31 cellular contexts compared by ENCODE assay signal in genomic region chr17:37429039-37429438, GRCh38. TPM values are rescaled to one million over a fixed set of nuclear protein-coding genes. Genes with fewer than 3 reads are reported as not detected.
DNase-seq lines count a peak whose midpoint lies in the region; ATAC-seq and TF ChIP-seq lines count a peak whose summit lies in the region.
"Had no signal": no experiment of that assay in that cellular context is flagged by ENCODE, and none has a peak within 500 bp of the region (broad histone marks: within the 10 kb centered on the region; RNA-seq: fewer than 3 reads in every experiment).

No MANE protein-coding gene starts in this region.

- H3K4me2 ChIP-seq in smooth muscle cell: no peak overlapping the region
- H3K4me2 ChIP-seq: BLaER1 had no signal

- no peak for TF ChIP-seq POLR2A in gastrocnemius medialis (IDR thresholded peaks at IDR 0.05)

- CTCF ChIA-PET in activated naive CD4-positive, alpha-beta T cell treated with anti-CD3 and anti-CD28 coated beads, Interleukin-2, amount 10 ng/mL, durations not matched to agents 7 days and 5 days (lab: Charles Lee): interaction anchor here (1.1 kb wide), 1 partner anchor 56 kb away, joined by 3 read pairs; no protein-coding TSS in a partner anchor
- CTCF ChIA-PET in activated CD4-positive, alpha-beta memory T cell treated with anti-CD3 and anti-CD28 coated beads for 36 hours (lab: Charles Lee): interaction anchor here (0.8 to 1.6 kb wide), 2 partner anchors 20 to 55 kb away, joined by 4 read pairs; no protein-coding TSS in a partner anchor

- no peak overlapping the region for H3K27ac ChIP-seq in endodermal cell (ENCODE audit: low read depth, low read length)
- H3K27ac ChIP-seq in smooth muscle cell (ENCODE audit: low read depth): peak overlapping the region; percentile 89
- no peak overlapping the region for H3K27ac ChIP-seq in left lung
- no peak overlapping the region for H3K27ac ChIP-seq in gastrocnemius medialis
- H3K27ac ChIP-seq: BLaER1, esophagus muscularis mucosa, left ventricle myocardium inferior, upper lobe of left lung had no signal

- H3K4me3 Mint-ChIP-seq in activated naive CD4-positive, alpha-beta T cell treated with anti-CD3 and anti-CD28 coated beads, Interleukin-2, amount 10 ng/mL, durations not matched to agents 7 days and 5 days: no peak overlapping the region
- H3K4me3 Mint-ChIP-seq in activated CD4-positive, alpha-beta memory T cell treated with anti-CD3 and anti-CD28 coated beads for 36 hours: no peak overlapping the region
- no peak overlapping the region for H3K4me3 Mint-ChIP-seq in endodermal cell
- H3K4me3 Mint-ChIP-seq: activated B cell treated with CpG ODN at 0.5 μM for 24 hours; HFFc6; mesothelial cell of epicardium; naive thymus-derived CD8-positive, alpha-beta T cell had no signal

- no peaks in the 10 kb centered on the region for H3K9me3 Mint-ChIP-seq in activated naive CD4-positive, alpha-beta T cell treated with anti-CD3 and anti-CD28 coated beads, Interleukin-2, amount 10 ng/mL, durations not matched to agents 7 days and 5 days
- H3K9me3 Mint-ChIP-seq in activated CD4-positive, alpha-beta memory T cell treated with anti-CD3 and anti-CD28 coated beads for 36 hours: no peaks in the 10 kb centered on the region
- H3K9me3 Mint-ChIP-seq in endodermal cell: no peaks in the 10 kb centered on the region
- H3K9me3 Mint-ChIP-seq: activated B cell treated with CpG ODN at 0.5 μM for 24 hours; HFFc6; mesothelial cell of epicardium; naive thymus-derived CD8-positive, alpha-beta T cell had no signal

- H3K36me3 ChIP-seq in endodermal cell (ENCODE audit: control insufficient read depth, insufficient read depth, low read length) (peaks cover 75% of the 10 kb centered on the region), smooth muscle cell (ENCODE audit: low read depth) (peaks cover 12% of the 10 kb centered on the region), left lung (peaks cover 0 to 80% of the 10 kb centered on the region in 2 donors), gastrocnemius medialis (peaks cover 0 to 46% of the 10 kb centered on the region in 2 donors)

- no peak for DNase-seq in activated naive CD4-positive, alpha-beta T cell treated with anti-CD3 and anti-CD28 coated beads, Interleukin-2, amount 10 ng/mL, durations not matched to agents 7 days and 5 days
- no peak for DNase-seq in activated naive CD4-positive, alpha-beta T cell treated with Interleukin-2 at 50 U/mL for 16 hours
- DNase-seq in activated CD4-positive, alpha-beta memory T cell treated with anti-CD3 and anti-CD28 coated beads for 36 hours: no peak
- DNase-seq in endodermal cell: peak; percentile 68
- no peak for DNase-seq in smooth muscle cell (lab: John Stamatoyannopoulos, UW; ENCODE audit: unreplicated experiment)
- DNase-seq in NCI-H2196 (lab: John Stamatoyannopoulos, UW; ENCODE audit: unreplicated experiment): no peak
- no peak for DNase-seq in left lung
- no peak for DNase-seq in gastrocnemius medialis
- DNase-seq: activated B cell treated with CpG ODN at 0.5 μM for 24 hours; activated T-cell treated with anti-CD3 and anti-CD28 coated beads, Interleukin-2, amount 50 U/mL, for 1 hour; caudate nucleus; GOT3; hypothalamus; left ventricle myocardium inferior; naive thymus-derived CD8-positive, alpha-beta T cell; NCI-H1105 treated with DMSO at 0.1 percent for 48 hours; NCI-H1930; NCI-H526; NK-92 treated with Interleukin-12 subunit alpha and Interleukin-12 subunit beta, amount 100 ng/mL, for 24 hours; SHP77 treated with DMSO at 0.1 percent for 48 hours; small intestine; stimulated activated CD4-positive, alpha-beta T cell treated with anti-CD3 and anti-CD28 coated beads, Interleukin-1b, Interleukin-23, amount 100 ng/mL, for 48 hours; upper lobe of left lung had no signal

- H3K9ac ChIP-seq in endodermal cell (ENCODE audit: extremely low read depth, low read length, poor library complexity, severe bottlenecking): no peak overlapping the region
- H3K9ac ChIP-seq in smooth muscle cell (ENCODE audit: low read depth): no peak overlapping the region
- H3K9ac ChIP-seq: BLaER1 had no signal

- peak overlapping the region; percentile 92 for H3K27ac Mint-ChIP-seq in activated naive CD4-positive, alpha-beta T cell treated with anti-CD3 and anti-CD28 coated beads, Interleukin-2, amount 10 ng/mL, durations not matched to agents 7 days and 5 days
- H3K27ac Mint-ChIP-seq in activated CD4-positive, alpha-beta memory T cell treated with anti-CD3 and anti-CD28 coated beads for 36 hours: peak overlapping the region; percentile 97
- no peak overlapping the region for H3K27ac Mint-ChIP-seq in endodermal cell
- H3K27ac Mint-ChIP-seq: activated B cell treated with CpG ODN at 0.5 μM for 24 hours, mesothelial cell of epicardium had no signal

- H3K36me3 Mint-ChIP-seq in activated naive CD4-positive, alpha-beta T cell treated with anti-CD3 and anti-CD28 coated beads, Interleukin-2, amount 10 ng/mL, durations not matched to agents 7 days and 5 days: peaks cover 53% of the 10 kb centered on the region
- H3K36me3 Mint-ChIP-seq in activated CD4-positive, alpha-beta memory T cell treated with anti-CD3 and anti-CD28 coated beads for 36 hours: peaks cover 49% of the 10 kb centered on the region
- peaks cover 75% of the 10 kb centered on the region for H3K36me3 Mint-ChIP-seq in endodermal cell (ENCODE audit: low read depth)

- no peak overlapping the region for H2AFZ ChIP-seq in smooth muscle cell (ENCODE audit: low read depth)

- peaks cover 5% of the 10 kb centered on the region for H3K4me1 ChIP-seq in endodermal cell (ENCODE audit: control insufficient read depth, insufficient read depth, low read length)
- H3K4me1 ChIP-seq in smooth muscle cell (ENCODE audit: low read depth): no peaks in the 10 kb centered on the region
- no peaks in the 10 kb centered on the region for H3K4me1 ChIP-seq in left lung
- peaks cover 0 to 3% of the 10 kb centered on the region in 2 donors for H3K4me1 ChIP-seq in gastrocnemius medialis
- H3K4me1 ChIP-seq: BLaER1, esophagus muscularis mucosa, upper lobe of left lung had no signal

- no peaks in the 10 kb centered on the region for H3K27me3 Mint-ChIP-seq in activated naive CD4-positive, alpha-beta T cell treated with anti-CD3 and anti-CD28 coated beads, Interleukin-2, amount 10 ng/mL, durations not matched to agents 7 days and 5 days
- H3K27me3 Mint-ChIP-seq in activated CD4-positive, alpha-beta memory T cell treated with anti-CD3 and anti-CD28 coated beads for 36 hours: no peaks in the 10 kb centered on the region
- H3K27me3 Mint-ChIP-seq in endodermal cell (ENCODE audit: insufficient read depth): no peaks in the 10 kb centered on the region
- H3K27me3 Mint-ChIP-seq: activated B cell treated with CpG ODN at 0.5 μM for 24 hours; naive thymus-derived CD8-positive, alpha-beta T cell had no signal

- H3F3A ChIP-seq in smooth muscle cell (ENCODE audit: low read depth): no peaks in the 10 kb centered on the region

- H3K4me1 Mint-ChIP-seq in activated naive CD4-positive, alpha-beta T cell treated with anti-CD3 and anti-CD28 coated beads, Interleukin-2, amount 10 ng/mL, durations not matched to agents 7 days and 5 days: peaks cover 35% of the 10 kb centered on the region
- H3K4me1 Mint-ChIP-seq in activated CD4-positive, alpha-beta memory T cell treated with anti-CD3 and anti-CD28 coated beads for 36 hours (ENCODE audit: low read depth): peaks cover 32% of the 10 kb centered on the region
- H3K4me1 Mint-ChIP-seq in endodermal cell: peaks cover 12% of the 10 kb centered on the region
- H3K4me1 Mint-ChIP-seq: activated B cell treated with CpG ODN at 0.5 μM for 24 hours, mesothelial cell of epicardium had no signal

- TF ChIP-seq CTCF in endodermal cell (conservative IDR thresholded peaks at IDR 0.05) (no peak), smooth muscle cell (IDR thresholded peaks at IDR 0.05; ENCODE audit: borderline replicate concordance, insufficient read depth, poor library complexity, severe bottlenecking) (no peak), left lung (IDR thresholded peaks at IDR 0.05) (no peak), gastrocnemius medialis (IDR thresholded peaks at IDR 0.05 in 4 of 5, conservative IDR thresholded peaks at IDR 0.05 in 1 of 5) (no peak)

- in situ Hi-C loops in gastrocnemius medialis (cut with MboI; ENCODE audit: low sequenced_read_pairs in 4 of 4): no loop called here

- WGBS in endodermal cell (ENCODE audit: insufficient coverage in 1 of 2, insufficient read length in 1 of 2), 2 experiments: 94 to 100% methylated on average over 1 to 2 of the region's 3 CpGs
- 94% methylated on average over 3 of the region's 3 CpGs for WGBS in smooth muscle cell (ENCODE audit: low lambda C conversion rate)

- H3K79me2 ChIP-seq in smooth muscle cell (ENCODE audit: low read depth): no peaks in the 10 kb centered on the region

- ATAC-seq in left lung: no peak
- no peak for ATAC-seq in gastrocnemius medialis
- ATAC-seq: naive thymus-derived CD8-positive, alpha-beta T cell had no signal

- H3K27me3 ChIP-seq in endodermal cell (ENCODE audit: control insufficient read depth, insufficient read depth, low read length, poor library complexity, severe bottlenecking): no peaks in the 10 kb centered on the region
- no peaks in the 10 kb centered on the region for H3K27me3 ChIP-seq in smooth muscle cell (ENCODE audit: low read depth)
- H3K27me3 ChIP-seq in left lung: no peaks in the 10 kb centered on the region
- no peaks in the 10 kb centered on the region for H3K27me3 ChIP-seq in gastrocnemius medialis
- H3K27me3 ChIP-seq: BLaER1, esophagus muscularis mucosa, upper lobe of left lung had no signal

- intact Hi-C loops in activated CD4-positive, alpha-beta memory T cell treated with anti-CD3 and anti-CD28 coated beads for 36 hours (cut with micrococcal nuclease): no loop called here
- intact Hi-C loops in left lung (cut with DNase I): no loop called here
- intact Hi-C loops in gastrocnemius medialis (cut with DNase I; ENCODE audit: low total_unique reads): no loop called here

- H4K20me1 ChIP-seq in smooth muscle cell (ENCODE audit: low read depth): no peaks in the 10 kb centered on the region

- POLR2A ChIA-PET in activated CD4-positive, alpha-beta memory T cell treated with anti-CD3 and anti-CD28 coated beads for 36 hours (lab: Charles Lee): interaction anchor here (1.5 to 2.4 kb wide), 3 partner anchors 21 to 60 kb away, joined by 5 to 15 read pairs (median 6); partner anchors contain the start of genes ACACA, DUSP14 and TADA2A

- no peaks in the 10 kb centered on the region for H3K9me3 ChIP-seq in endodermal cell (ENCODE audit: control insufficient read depth, low read length)
- no peaks in the 10 kb centered on the region for H3K9me3 ChIP-seq in smooth muscle cell (replicated peaks; ENCODE audit: low read depth)
- H3K9me3 ChIP-seq in left lung: no peaks in the 10 kb centered on the region
- no peaks in the 10 kb centered on the region for H3K9me3 ChIP-seq in gastrocnemius medialis
- H3K9me3 ChIP-seq: BLaER1, esophagus muscularis mucosa, left ventricle myocardium inferior, upper lobe of left lung had no signal

- H3K4me3 ChIP-seq in endodermal cell (ENCODE audit: low read length) (no peak overlapping the region), smooth muscle cell (no peak overlapping the region), left lung (no peak overlapping the region), gastrocnemius medialis (no peak overlapping the region)
- H3K4me3 ChIP-seq: BLaER1, esophagus muscularis mucosa, left ventricle myocardium inferior, upper lobe of left lung had no signal

RNA-seq across cellular contexts. Expression of gene TADA2A, which starts 22.4 kb away (rescaled TPM):
- total RNA-seq in activated CD4-positive, alpha-beta memory T cell treated with anti-CD3 and anti-CD28 coated beads for 36 hours: 10 to 100 TPM; 35.8 to 36.5 TPM
- total RNA-seq in endodermal cell (10 to 100 TPM; 26.9 to 31.6 TPM), smooth muscle cell (10.8 and 11.8 TPM in 2 replicates), left lung (10 to 100 TPM; 16.3 to 17.9 TPM), gastrocnemius medialis (10 to 100 TPM in 3 of 4 donors, 1 to 10 TPM in 1; 9.7 to 18.4 (median 14.8) TPM)
- 21.1 TPM for polyA plus RNA-seq in endodermal cell (2013, experiment 1 of 2)
- polyA plus RNA-seq in endodermal cell (2013, experiment 2 of 2): 18.1 TPM
- polyA plus RNA-seq in smooth muscle cell: 6.0 and 9.7 TPM in 2 replicates

RNA-seq across cellular contexts. Expression of gene ACACA, which starts 22.4 kb away (rescaled TPM):
- 10 to 100 TPM; 58.2 to 64.4 TPM for total RNA-seq in activated CD4-positive, alpha-beta memory T cell treated with anti-CD3 and anti-CD28 coated beads for 36 hours
- 10 to 100 TPM; 66.7 to 68.6 TPM for total RNA-seq in endodermal cell
- 57.3 TPM for polyA plus RNA-seq in endodermal cell (2013, experiment 1 of 2)
- polyA plus RNA-seq in endodermal cell (2013, experiment 2 of 2): 57.2 TPM
- 33.9 and 38.9 TPM in 2 replicates for total RNA-seq in smooth muscle cell
- 16.4 and 21.4 TPM in 2 replicates for polyA plus RNA-seq in smooth muscle cell
- 100 to 1,000 TPM; 122 to 128 TPM for total RNA-seq in left lung
- 10 to 100 TPM; 13.4 to 28.9 (median 18.9) TPM for total RNA-seq in gastrocnemius medialis

RNA-seq across cellular contexts. Expression of gene C17orf78, which starts 53.3 kb away (rescaled TPM):
- total RNA-seq in activated CD4-positive, alpha-beta memory T cell treated with anti-CD3 and anti-CD28 coated beads for 36 hours: not detected
- total RNA-seq in endodermal cell (not detected), smooth muscle cell (not detected in 2 replicates), left lung (not detected), gastrocnemius medialis (not detected)
- polyA plus RNA-seq in endodermal cell (2013, experiment 1 of 2): not detected
- polyA plus RNA-seq in endodermal cell (2013, experiment 2 of 2): not detected
- polyA plus RNA-seq in smooth muscle cell: not detected in 2 replicates
- total RNA-seq: activated B cell treated with CpG ODN at 0.5 μM for 24 hours; astrocyte; esophagus muscularis mucosa; HFFc6; left ventricle myocardium inferior; M059J; mesothelial cell of epicardium; naive thymus-derived CD8-positive, alpha-beta T cell; osteocyte; subcutaneous adipose tissue; upper lobe of left lung had no signal
- polyA plus RNA-seq: naive thymus-derived CD8-positive, alpha-beta T cell had no signal
